In genomic region chr11:126834573-126834972, GRCh38 we compare ENCODE assay signal across 28 cellular contexts.
DNase-seq lines count a peak whose midpoint lies in the region; ATAC-seq and TF ChIP-seq lines count a peak whose summit lies in the region.
"Had no signal": no experiment of that assay in that cellular context is flagged by ENCODE, and none has a peak within 500 bp of the region (broad histone marks: within the 10 kb centered on the region; RNA-seq: fewer than 3 reads in every experiment).

No MANE protein-coding gene starts in this region.

- no peaks in the 10 kb centered on the region for H3K4me1 ChIP-seq in CD8-positive, alpha-beta memory T cell (ENCODE audit: insufficient read depth, low read length)
- H3K4me1 ChIP-seq: pancreas, sigmoid colon, thyroid gland had no signal

- POLR2A ChIA-PET in CD8-positive, alpha-beta memory T cell (lab: Charles Lee), result no interaction called here

- no peak for TF ChIP-seq CTCF in AG10803 (conservative IDR thresholded peaks at IDR 0.05; ENCODE audit: low read length)
- no peak for TF ChIP-seq CTCF in dorsolateral prefrontal cortex (IDR thresholded peaks at IDR 0.05 in 54 of 56, conservative IDR thresholded peaks at IDR 0.05 in 2 of 56; ENCODE audit: low read depth in 1 of 56, partially characterized antibody in 56 of 56)

- H3K27ac Mint-ChIP-seq in CD8-positive, alpha-beta memory T cell, result no peak overlapping the region
- H3K27ac Mint-ChIP-seq: activated CD4-positive, alpha-beta T cell treated with anti-CD3 and anti-CD28 coated beads, Interleukin-2, amount 10 ng/mL, durations not matched to agents 24 days and 14 days; activated naive CD8-positive, alpha-beta T cell treated with anti-CD3 and anti-CD28 coated beads for 36 hours; activated T-helper 2 cell treated with anti-CD3 and anti-CD28 coated beads, Interferon-gamma antibody, Interleukin-2, Interleukin-4, amounts not matched to agents 10 μg/mL and 5 μg/mL and 100 μg/mL, durations not matched to agents 14 hours and 24 hours and 36 hours; naive thymus-derived CD4-positive, alpha-beta T cell; stimulated activated naive B cell treated with anti-CD40 and anti-IgM and Interleukin-4, amounts not matched to agents 10 μg/mL and 1 μg/mL and 100 μg/mL, for 72 hours had no signal

- H3K4me3 ChIP-seq in AG10803 (ENCODE audit: low read length) (no peak overlapping the region), dorsolateral prefrontal cortex (no peak overlapping the region)
- H3K4me3 ChIP-seq in CD8-positive, alpha-beta memory T cell (ENCODE audit: low read length), result no peak overlapping the region
- H3K4me3 ChIP-seq: coronary artery, hepatocyte, pancreas, sigmoid colon, thyroid gland had no signal

- H3K36me3 Mint-ChIP-seq in CD8-positive, alpha-beta memory T cell, result no peaks in the 10 kb centered on the region
- H3K36me3 Mint-ChIP-seq: activated naive CD8-positive, alpha-beta T cell treated with anti-CD3 and anti-CD28 coated beads for 36 hours; brain; naive thymus-derived CD4-positive, alpha-beta T cell; stimulated activated naive B cell treated with anti-CD40 and anti-IgM and Interleukin-4, amounts not matched to agents 10 μg/mL and 1 μg/mL and 100 μg/mL, for 72 hours had no signal

- no peak overlapping the region for H3K4me3 Mint-ChIP-seq in CD8-positive, alpha-beta memory T cell
- H3K4me3 Mint-ChIP-seq: activated CD4-positive, alpha-beta T cell treated with anti-CD3 and anti-CD28 coated beads, Interleukin-2, amount 10 ng/mL, durations not matched to agents 24 days and 14 days; activated naive CD8-positive, alpha-beta T cell treated with anti-CD3 and anti-CD28 coated beads for 36 hours; brain; naive thymus-derived CD4-positive, alpha-beta T cell; stimulated activated naive B cell treated with anti-CD40 and anti-IgM and Interleukin-4, amounts not matched to agents 10 μg/mL and 1 μg/mL and 100 μg/mL, for 72 hours had no signal

- no peaks in the 10 kb centered on the region for H3K9me3 ChIP-seq in CD8-positive, alpha-beta memory T cell (ENCODE audit: low read length)
- H3K9me3 ChIP-seq: pancreas, sigmoid colon, thyroid gland had no signal

- ATAC-seq in HG03175 (IDR thresholded peaks at IDR 0.05; ENCODE audit: unreplicated experiment), result no peak
- ATAC-seq: naive thymus-derived CD4-positive, alpha-beta T cell; stimulated activated naive B cell treated with anti-CD40 and anti-IgM and Interleukin-4, amounts not matched to agents 10 μg/mL and 1 μg/mL and 100 μg/mL, for 72 hours had no signal

- H3K4me1 Mint-ChIP-seq in CD8-positive, alpha-beta memory T cell, result no peaks in the 10 kb centered on the region
- H3K4me1 Mint-ChIP-seq: activated CD4-positive, alpha-beta T cell treated with anti-CD3 and anti-CD28 coated beads, Interleukin-2, amount 10 ng/mL, durations not matched to agents 24 days and 14 days; activated naive CD8-positive, alpha-beta T cell treated with anti-CD3 and anti-CD28 coated beads for 36 hours; naive thymus-derived CD4-positive, alpha-beta T cell; stimulated activated naive B cell treated with anti-CD40 and anti-IgM and Interleukin-4, amounts not matched to agents 10 μg/mL and 1 μg/mL and 100 μg/mL, for 72 hours had no signal

- CTCF ChIA-PET in CD8-positive, alpha-beta memory T cell (lab: Charles Lee), result no interaction called here

- peak overlapping the region in 55 of 59 donors; percentile 2 to 84 (median 62) for H3K27ac ChIP-seq in dorsolateral prefrontal cortex
- no peak overlapping the region for H3K27ac ChIP-seq in CD8-positive, alpha-beta memory T cell (ENCODE audit: low read depth, low read length)
- H3K27ac ChIP-seq: coronary artery, hepatocyte, pancreas, sigmoid colon, thyroid gland had no signal

- DNase-seq in AG10803 (ENCODE audit: low read depth), result peak; percentile 73
- DNase-seq in M059J (ENCODE audit: low read depth), result peak; percentile 49
- DNase-seq in dorsolateral prefrontal cortex, result peak in 7 of 10 donors; percentile 18 to 74 (median 47)
- DNase-seq in pons (ENCODE audit: low spot score), result peak; percentile 58
- no peak for DNase-seq in CD8-positive, alpha-beta memory T cell
- DNase-seq in activated T-cell treated with anti-CD3 and anti-CD28 coated beads, Interleukin-2, amount 50 U/mL, for 48 hours, result no peak
- DNase-seq in stimulated activated CD4-positive, alpha-beta T cell treated with anti-CD3 and anti-CD28 coated beads, Interleukin-4, amount 100 ng/mL, for 24 hours, result no peak
- DNase-seq: activated CD4-positive, alpha-beta T cell treated with anti-CD3 and anti-CD28 coated beads, Interleukin-2, amount 10 ng/mL, durations not matched to agents 24 days and 14 days; activated naive CD8-positive, alpha-beta T cell treated with anti-CD3 and anti-CD28 coated beads for 36 hours; AML-193; DMS79 treated with DMSO at 0.1 percent for 48 hours; islet precursor cell; Kasumi-1; naive thymus-derived CD4-positive, alpha-beta T cell; NCI-H1092 treated with DMSO at 0.1 percent for 48 hours; NCI-H2081 treated with DMSO at 0.1 percent for 48 hours; NCI-H524; pancreas; SHP77; sigmoid colon; stimulated activated CD4-positive, alpha-beta T cell treated with anti-CD3 and anti-CD28 coated beads, Interleukin-1b, Interleukin-23, amount 100 ng/mL, for 48 hours; stimulated activated naive B cell treated with anti-CD40 and anti-IgM and Interleukin-4, amounts not matched to agents 10 μg/mL and 1 μg/mL and 100 μg/mL, for 72 hours; thyroid gland had no signal

- H3K36me3 ChIP-seq in CD8-positive, alpha-beta memory T cell (ENCODE audit: insufficient read depth, low read length), result no peaks in the 10 kb centered on the region
- H3K36me3 ChIP-seq: pancreas, sigmoid colon, thyroid gland had no signal

- H3K27me3 Mint-ChIP-seq in CD8-positive, alpha-beta memory T cell, result peaks cover 0 to 2% of the 10 kb centered on the region in 2 donors
- H3K27me3 Mint-ChIP-seq: activated CD4-positive, alpha-beta T cell treated with anti-CD3 and anti-CD28 coated beads, Interleukin-2, amount 10 ng/mL, durations not matched to agents 24 days and 14 days; brain; stimulated activated naive B cell treated with anti-CD40 and anti-IgM and Interleukin-4, amounts not matched to agents 10 μg/mL and 1 μg/mL and 100 μg/mL, for 72 hours had no signal

- intact Hi-C loops in dorsolateral prefrontal cortex (cut with DNase I), result no loop called here

- H3K9me3 Mint-ChIP-seq in CD8-positive, alpha-beta memory T cell, result peaks cover 0 to 2% (median 0%) of the 10 kb centered on the region in 5 donors
- H3K9me3 Mint-ChIP-seq: activated CD4-positive, alpha-beta T cell treated with anti-CD3 and anti-CD28 coated beads, Interleukin-2, amount 10 ng/mL, durations not matched to agents 24 days and 14 days; activated naive CD8-positive, alpha-beta T cell treated with anti-CD3 and anti-CD28 coated beads for 36 hours; activated T-helper 2 cell treated with anti-CD3 and anti-CD28 coated beads, Interferon-gamma antibody, Interleukin-2, Interleukin-4, amounts not matched to agents 10 μg/mL and 5 μg/mL and 100 μg/mL, durations not matched to agents 14 hours and 24 hours and 36 hours; brain had no signal

- no peaks in the 10 kb centered on the region for H3K27me3 ChIP-seq in dorsolateral prefrontal cortex
- no peaks in the 10 kb centered on the region for H3K27me3 ChIP-seq in CD8-positive, alpha-beta memory T cell (ENCODE audit: insufficient read depth, low read length, poor library complexity, severe bottlenecking)
- H3K27me3 ChIP-seq: pancreas, sigmoid colon, thyroid gland had no signal

Comparison
In these comparisons a context has a peak if more than half of its experiments do, and no peak if none do; other contexts are left out.
1. DNase-seq: peak in AG10803 (single experiment), M059J (single experiment), dorsolateral prefrontal cortex (7 of 10) and pons (single experiment); none in CD8-positive, alpha-beta memory T cell (0 of 5), activated T-cell treated with anti-CD3 and anti-CD28 coated beads, Interleukin-2, amount 50 U/mL, for 48 hours (0 of 2) and stimulated activated CD4-positive, alpha-beta T cell treated with anti-CD3 and anti-CD28 coated beads, Interleukin-4, amount 100 ng/mL, for 24 hours (single experiment).